9 cellular contexts compared by ENCODE assay signal in the genomic region with DNA sequence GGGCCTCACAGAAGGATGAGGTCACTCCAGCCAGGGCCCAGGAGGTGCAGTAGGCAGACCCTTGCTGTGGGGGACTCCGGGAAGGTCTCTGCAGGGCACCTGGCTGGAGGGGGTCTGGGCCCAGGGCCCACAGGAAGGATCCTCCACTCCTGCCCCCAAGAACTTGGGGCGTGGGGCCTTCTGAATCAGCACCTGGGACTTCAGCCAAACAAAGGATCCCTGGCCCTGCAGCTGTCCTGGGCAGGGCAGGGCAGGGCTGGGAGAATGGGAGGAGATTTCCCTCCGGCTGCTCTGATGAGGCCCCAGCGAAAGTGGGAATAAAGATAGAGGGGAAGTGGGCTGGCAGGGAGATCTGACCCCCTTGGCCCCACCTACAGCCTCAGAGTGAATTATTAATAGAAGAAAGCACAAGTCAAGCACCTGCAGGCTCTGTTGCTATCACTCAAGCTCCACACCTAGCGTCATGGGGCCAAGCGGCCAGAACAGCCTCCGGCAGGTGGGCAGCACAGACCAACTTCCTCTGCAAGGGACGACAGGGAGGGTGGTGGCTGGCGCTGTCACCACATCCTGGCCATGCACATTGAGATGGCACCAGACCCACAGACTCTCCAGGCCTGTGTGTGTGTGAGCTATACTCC.
DNase-seq lines count a peak whose midpoint lies in the region; ATAC-seq, FAIRE-seq and TF ChIP-seq lines count a peak whose summit lies in the region.
"Had no signal": no experiment of that assay in that cellular context is flagged by ENCODE, and none has a peak within 500 bp of the region (broad histone marks: within the 10 kb centered on the region; RNA-seq: fewer than 3 reads in every experiment).

No MANE protein-coding gene starts in this region.

- TF ChIP-seq CTCF in A549 (IDR thresholded peaks at IDR 0.05), result no peak

- no peak overlapping the region for H4K8ac ChIP-seq in mesenchymal stem cell (ENCODE audit: low read length)

- H3K36me3 Mint-ChIP-seq in activated naive CD8-positive, alpha-beta T cell treated with anti-CD3 and anti-CD28 coated beads, Interleukin-2, amount 50 U/mL, for 24 hours (ENCODE audit: low read depth), result no peaks in the 10 kb centered on the region

- peaks cover 10% of the 10 kb centered on the region for H3K79me1 ChIP-seq in mesenchymal stem cell (replicated peaks; ENCODE audit: low read length, poor library complexity, severe bottlenecking)

- no peak overlapping the region for H2BK5ac ChIP-seq in mesenchymal stem cell (ENCODE audit: low read depth, low read length, poor library complexity, severe bottlenecking)

- H3K23ac ChIP-seq in mesenchymal stem cell (ENCODE audit: low read length in 2 of 2), result no peak overlapping the region

- no peak overlapping the region for H2BK12ac ChIP-seq in mesenchymal stem cell (ENCODE audit: low read length in 2 of 2)

- H3K4me1 Mint-ChIP-seq in activated naive CD8-positive, alpha-beta T cell treated with anti-CD3 and anti-CD28 coated beads, Interleukin-2, amount 50 U/mL, for 24 hours, result peaks cover 46% of the 10 kb centered on the region

- H2AK5ac ChIP-seq in mesenchymal stem cell (ENCODE audit: low read length, severe bottlenecking), result no peak overlapping the region

- H3K14ac ChIP-seq in mesenchymal stem cell (ENCODE audit: low read length in 2 of 2), result peak overlapping the region in 1 of 2 experiments; percentile 1

- no peak overlapping the region for H2BK120ac ChIP-seq in mesenchymal stem cell (ENCODE audit: low read depth, low read length)

- peak; percentile 15 to 18 for DNase-seq in A549 (ENCODE audit: low read depth in 1 of 2, low spot score in 1 of 2)
- DNase-seq in activated naive CD8-positive, alpha-beta T cell treated with anti-CD3 and anti-CD28 coated beads, Interleukin-2, amount 50 U/mL, for 24 hours, result peak; percentile 42
- no peak for DNase-seq in mesenchymal stem cell
- no peak for DNase-seq in SKM-1 treated with dmso at 0.1 percent for 144 hours (lab: John Stamatoyannopoulos, UW; ENCODE audit: unreplicated experiment)
- DNase-seq in hypothalamus (lab: John Stamatoyannopoulos, UW), result no peak
- no peak for DNase-seq in NCI-H524 treated with DMSO at 0.1 percent for 48 hours (lab: John Stamatoyannopoulos, UW)
- DNase-seq in NCI-H82 treated with DMSO at 0.1 percent for 48 hours (lab: John Stamatoyannopoulos, UW; ENCODE audit: unreplicated experiment), result no peak

- H2AFZ ChIP-seq in mesenchymal stem cell (ENCODE audit: low read depth, low read length), result no peak overlapping the region

- H3K4me2 ChIP-seq in A549 (peak overlapping the region; percentile 65), mesenchymal stem cell (ENCODE audit: low read length, poor library complexity, severe bottlenecking) (no peak overlapping the region)

- H3K4me1 ChIP-seq in A549 (peaks cover 26% of the 10 kb centered on the region), mesenchymal stem cell (ENCODE audit: control insufficient read depth, insufficient read depth, low read depth, low read length) (peaks cover 19% of the 10 kb centered on the region)

- no peak for TF ChIP-seq POLR2A in A549 (IDR thresholded peaks at IDR 0.05; ENCODE audit: low read length)

- CTCF ChIA-PET in A549 (lab: Yijun Ruan, JAX), result interaction anchor here (1.4 to 1.8 kb wide), 2 partner anchors 11 to 18 kb away, joined by 4 to 8 read pairs; no protein-coding TSS in a partner anchor

- H2BK15ac ChIP-seq in mesenchymal stem cell (ENCODE audit: low read depth, poor library complexity, severe bottlenecking), result no peak overlapping the region

- H3K9me3 ChIP-seq in A549 (no peaks in the 10 kb centered on the region), mesenchymal stem cell (ENCODE audit: control insufficient read depth, low read length) (no peaks in the 10 kb centered on the region)

- peak overlapping the region; percentile 55 for H3K9ac ChIP-seq in mesenchymal stem cell (ENCODE audit: low read length)

- H3K36me3 ChIP-seq in mesenchymal stem cell (ENCODE audit: control insufficient read depth in 1 of 2, insufficient read depth in 2 of 2, low read depth in 1 of 2, low read length in 2 of 2), result peaks cover 0 to 11% of the 10 kb centered on the region in 2 experiments

- H3K4ac ChIP-seq in mesenchymal stem cell (ENCODE audit: low read depth in 1 of 2, low read length in 2 of 2), result no peak overlapping the region

- H3K18ac ChIP-seq in mesenchymal stem cell (ENCODE audit: low read depth in 1 of 2, low read length in 2 of 2), result peak overlapping the region in 1 of 2 experiments; percentile 18

- ATAC-seq in A549 (peak; percentile 74 to 82; a peak in 5 of 6 replicates), HG03108 (IDR thresholded peaks at IDR 0.05; ENCODE audit: unreplicated experiment) (peak; percentile 81)
- ATAC-seq in activated naive CD8-positive, alpha-beta T cell treated with anti-CD3 and anti-CD28 coated beads, Interleukin-2, amount 50 U/mL, for 24 hours, result peak; percentile 27

- no peak for TF ChIP-seq EP300 in A549 (IDR thresholded peaks at IDR 0.05)

- FAIRE-seq in A549 (lab: Jason Lieb, UNC), result no peak

- POLR2A ChIA-PET in A549 (lab: Yijun Ruan, JAX), result no interaction called here

- H3K27ac Mint-ChIP-seq in activated naive CD8-positive, alpha-beta T cell treated with anti-CD3 and anti-CD28 coated beads, Interleukin-2, amount 50 U/mL, for 24 hours, result no peak overlapping the region

- H4K91ac ChIP-seq in mesenchymal stem cell (ENCODE audit: low read length), result no peak overlapping the region

- H3K9me3 Mint-ChIP-seq in activated naive CD8-positive, alpha-beta T cell treated with anti-CD3 and anti-CD28 coated beads, Interleukin-2, amount 50 U/mL, for 24 hours, result no peaks in the 10 kb centered on the region

- no peaks in the 10 kb centered on the region for H3K27me3 Mint-ChIP-seq in activated naive CD8-positive, alpha-beta T cell treated with anti-CD3 and anti-CD28 coated beads, Interleukin-2, amount 50 U/mL, for 24 hours
- H3K27me3 Mint-ChIP-seq: brain had no signal

- H3K27me3 ChIP-seq in mesenchymal stem cell (ENCODE audit: control insufficient read depth in 1 of 2, insufficient read depth in 1 of 2, low read length in 2 of 2), result no peaks in the 10 kb centered on the region

- H3K4me3 ChIP-seq in A549, result no peak overlapping the region
- peak overlapping the region in 1 of 2 experiments; percentile 54 for H3K4me3 ChIP-seq in mesenchymal stem cell (ENCODE audit: insufficient read depth in 1 of 2, low read depth in 1 of 2, low read length in 2 of 2)

- TF ChIP-seq RAD21 in A549 (conservative IDR thresholded peaks at IDR 0.05 in 1 of 2, IDR thresholded peaks at IDR 0.05 in 1 of 2), result no peak

- H3K4me3 Mint-ChIP-seq in activated naive CD8-positive, alpha-beta T cell treated with anti-CD3 and anti-CD28 coated beads, Interleukin-2, amount 50 U/mL, for 24 hours, result no peak overlapping the region
- H3K4me3 Mint-ChIP-seq: brain had no signal

- 54% methylated on average over 7 of the region's 9 CpGs for WGBS in A549 (ENCODE audit: missing lambda C conversion rate)
- WGBS in mesenchymal stem cell, result 93% methylated on average over 9 of the region's 9 CpGs

- H3K27ac ChIP-seq in A549, result peak overlapping the region; percentile 54 to 85
- H3K27ac ChIP-seq in mesenchymal stem cell (ENCODE audit: low read length, poor library complexity, severe bottlenecking), result no peak overlapping the region

TF ChIP-seq in A549, 52 proteins besides CTCF, POLR2A, EP300 and RAD21:
- TF ChIP-seq HOXB13 (CRISPR knock-in tag; IDR thresholded peaks at IDR 0.05; ENCODE audit: low read depth) (no peak), RNF2 (IDR thresholded peaks at IDR 0.05; ENCODE audit: borderline replicate concordance, low read depth) (no peak)
- TF ChIP-seq, protein P1, sequence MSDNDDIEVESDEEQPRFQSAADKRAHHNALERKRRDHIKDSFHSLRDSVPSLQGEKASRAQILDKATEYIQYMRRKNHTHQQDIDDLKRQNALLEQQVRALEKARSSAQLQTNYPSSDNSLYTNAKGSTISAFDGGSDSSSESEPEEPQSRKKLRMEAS (IDR thresholded peaks at IDR 0.05), result no peak
- TF ChIP-seq, protein P2, sequence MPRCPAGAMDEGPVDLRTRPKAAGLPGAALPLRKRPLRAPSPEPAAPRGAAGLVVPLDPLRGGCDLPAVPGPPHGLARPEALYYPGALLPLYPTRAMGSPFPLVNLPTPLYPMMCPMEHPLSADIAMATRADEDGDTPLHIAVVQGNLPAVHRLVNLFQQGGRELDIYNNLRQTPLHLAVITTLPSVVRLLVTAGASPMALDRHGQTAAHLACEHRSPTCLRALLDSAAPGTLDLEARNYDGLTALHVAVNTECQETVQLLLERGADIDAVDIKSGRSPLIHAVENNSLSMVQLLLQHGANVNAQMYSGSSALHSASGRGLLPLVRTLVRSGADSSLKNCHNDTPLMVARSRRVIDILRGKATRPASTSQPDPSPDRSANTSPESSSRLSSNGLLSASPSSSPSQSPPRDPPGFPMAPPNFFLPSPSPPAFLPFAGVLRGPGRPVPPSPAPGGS (IDR thresholded peaks at IDR 0.05), result no peak

Comparison
In these comparisons a context has a peak if more than half of its experiments do, and no peak if none do; other contexts are left out.
1. ATAC-seq: peak in every context shown above with its lines; median percentile 81 in HG03108; 78 in A549; 27 in activated naive CD8-positive, alpha-beta T cell treated with anti-CD3 and anti-CD28 coated beads, Interleukin-2, amount 50 U/mL, for 24 hours.
2. DNase-seq: peak in A549 (2 of 2) and activated naive CD8-positive, alpha-beta T cell treated with anti-CD3 and anti-CD28 coated beads, Interleukin-2, amount 50 U/mL, for 24 hours (single experiment); none in mesenchymal stem cell (single experiment), SKM-1 treated with dmso at 0.1 percent for 144 hours (single experiment), hypothalamus (0 of 51), NCI-H524 treated with DMSO at 0.1 percent for 48 hours (single experiment) and NCI-H82 treated with DMSO at 0.1 percent for 48 hours (single experiment).